31 cellular contexts compared by ENCODE assay signal in genomic region chr7:23369695-23370404, GRCh38.
DNase-seq lines count a peak whose midpoint lies in the region; ATAC-seq, FAIRE-seq and TF ChIP-seq lines count a peak whose summit lies in the region.
"Had no signal": no experiment of that assay in that cellular context is flagged by ENCODE, and none has a peak within 500 bp of the region (broad histone marks: within the 10 kb centered on the region; RNA-seq: fewer than 3 reads in every experiment).

No MANE protein-coding gene starts in this region.

- intact Hi-C loops in vagina (cut with DNase I) = no loop called here
- intact Hi-C loops in activated CD4-positive, alpha-beta memory T cell treated with anti-CD3 and anti-CD28 coated beads for 36 hours (cut with micrococcal nuclease) = no loop called here

- POLR2A ChIA-PET in activated CD4-positive, alpha-beta memory T cell treated with anti-CD3 and anti-CD28 coated beads for 36 hours (lab: Charles Lee) = no interaction called here

- no peak for TF ChIP-seq CTCF in vagina (IDR thresholded peaks at IDR 0.05)

- H3K27ac ChIP-seq in Karpas-422 (ENCODE audit: low read length) (peak overlapping the region; percentile 92), small intestine (ENCODE audit: low read depth in 1 of 2, low read length in 1 of 2) (no peak overlapping the region), vagina (no peak overlapping the region)
- H3K27ac ChIP-seq: 22Rv1, colonic mucosa, heart left ventricle, lower lobe of right lung, SK-N-MC, transverse colon had no signal

- WGBS in small intestine, 3 donors = 23 to 62% (median 39%) methylated on average over 5 of the region's 5 CpGs

- TF ChIP-seq POLR2A in erythroblast (IDR thresholded peaks at IDR 0.05; ENCODE audit: low read length) = no peak
- TF ChIP-seq POLR2A in vagina (IDR thresholded peaks at IDR 0.05) = no peak

- H3K4me3 ChIP-seq in Karpas-422 (ENCODE audit: low read length) (peak overlapping the region; percentile 3; the same call in 1 of the 2 replicates), small intestine (ENCODE audit: low read depth in 1 of 2, low read length in 2 of 2) (no peak overlapping the region), vagina (no peak overlapping the region)
- H3K4me3 ChIP-seq: colonic mucosa, heart left ventricle, lower lobe of right lung, SK-N-MC, transverse colon had no signal

- H3K27me3 Mint-ChIP-seq in T-helper 2 cell treated with Interferon-gamma antibody and Interleukin-4, amounts not matched to agents 5 μg/mL and 100 μg/mL, for 36 hours (ENCODE audit: low read depth) = no peaks in the 10 kb centered on the region
- H3K27me3 Mint-ChIP-seq in activated CD4-positive, alpha-beta memory T cell treated with anti-CD3 and anti-CD28 coated beads for 36 hours = peaks cover 16% of the 10 kb centered on the region
- H3K27me3 Mint-ChIP-seq: activated naive CD8-positive, alpha-beta T cell treated with anti-CD3 and anti-CD28 coated beads for 36 hours had no signal

- H3K4me1 ChIP-seq in Karpas-422 (ENCODE audit: low read length) (peaks cover 69% of the 10 kb centered on the region), small intestine (ENCODE audit: control insufficient read depth in 2 of 2, insufficient read depth in 1 of 2, low read depth in 1 of 2, low read length in 1 of 2) (no peaks in the 10 kb centered on the region), vagina (no peaks in the 10 kb centered on the region)
- H3K4me1 ChIP-seq: colonic mucosa, lower lobe of right lung, transverse colon had no signal

- no peak for ATAC-seq in HG03442 (IDR thresholded peaks at IDR 0.05; ENCODE audit: unreplicated experiment)
- ATAC-seq: effector memory CD8-positive, alpha-beta T cell; heart left ventricle; lower lobe of right lung; natural killer cell treated with Interleukin-12 subunit alpha and Interleukin-12 subunit beta and Interleukin-15 and Interleukin-18, amount 100 ng/mL, for 72 hours had no signal

- DNase-seq in T-helper 2 cell treated with Interferon-gamma antibody and Interleukin-4, amounts not matched to agents 5 μg/mL and 100 μg/mL, for 36 hours (ENCODE audit: low spot score) = no peak
- DNase-seq in T-helper 2 cell = no peak
- DNase-seq in Karpas-422 = no peak
- DNase-seq in erythroblast (lab: John Stamatoyannopoulos, UW) = peak; percentile 27 to 70
- DNase-seq in small intestine = peak; percentile 56
- no peak for DNase-seq in vagina (ENCODE audit: extremely low spot score in 2 of 2)
- no peak for DNase-seq in activated CD4-positive, alpha-beta memory T cell treated with anti-CD3 and anti-CD28 coated beads for 36 hours
- DNase-seq: activated naive CD8-positive, alpha-beta T cell treated with anti-CD3 and anti-CD28 coated beads for 36 hours; aorta; colonic mucosa; DMS79; effector memory CD8-positive, alpha-beta T cell; GDM1; HCEC 1CT; heart left ventricle; IMR-90; lower lobe of right lung; NCI-H1092; NCI-H1694; NCI-H446 treated with DMSO at 0.1 percent for 48 hours; NCI-H774; RPMI8226; stimulated activated CD4-positive, alpha-beta T cell treated with anti-CD3 and anti-CD28 coated beads, Interleukin-15, amount 100 ng/mL, for 24 hours; stimulated activated CD4-positive, alpha-beta T cell treated with anti-CD3 and anti-CD28 coated beads, Interleukin-4, amount 100 ng/mL, for 4 hours; transverse colon had no signal

- CTCF ChIA-PET in activated CD4-positive, alpha-beta memory T cell treated with anti-CD3 and anti-CD28 coated beads for 36 hours (lab: Charles Lee) = interaction anchor here (4.9 kb wide), 1 partner anchor 12 kb away, joined by 27 read pairs; no protein-coding TSS in a partner anchor

- H3K9me3 ChIP-seq in Karpas-422 (ENCODE audit: low read length) (no peaks in the 10 kb centered on the region), small intestine (ENCODE audit: control insufficient read depth, low read depth) (no peaks in the 10 kb centered on the region), vagina (no peaks in the 10 kb centered on the region)
- H3K9me3 ChIP-seq: colonic mucosa, heart left ventricle, lower lobe of right lung, transverse colon had no signal

- H3K4me2 ChIP-seq in Karpas-422 (ENCODE audit: low read depth, low read length, poor library complexity, severe bottlenecking) = peak overlapping the region; percentile 33

- H3K9me3 Mint-ChIP-seq in T-helper 2 cell treated with Interferon-gamma antibody and Interleukin-4, amounts not matched to agents 5 μg/mL and 100 μg/mL, for 36 hours = no peaks in the 10 kb centered on the region
- no peaks in the 10 kb centered on the region for H3K9me3 Mint-ChIP-seq in activated CD4-positive, alpha-beta memory T cell treated with anti-CD3 and anti-CD28 coated beads for 36 hours
- H3K9me3 Mint-ChIP-seq: CD14-positive monocyte; effector memory CD8-positive, alpha-beta T cell; natural killer cell treated with Interleukin-12 subunit alpha and Interleukin-12 subunit beta and Interleukin-15 and Interleukin-18, amount 100 ng/mL, for 72 hours; T-helper 1 cell treated with Interleukin-12 subunit alpha and Interleukin-12 subunit beta and Interleukin-4 antibody, amounts not matched to agents 30 μg/mL and 1 μg/mL, for 36 hours had no signal

- H2AFZ ChIP-seq in Karpas-422 (ENCODE audit: low read length) = no peak overlapping the region

- peak overlapping the region; percentile 2 for H3K27ac Mint-ChIP-seq in T-helper 2 cell treated with Interferon-gamma antibody and Interleukin-4, amounts not matched to agents 5 μg/mL and 100 μg/mL, for 36 hours
- H3K27ac Mint-ChIP-seq in activated CD4-positive, alpha-beta memory T cell treated with anti-CD3 and anti-CD28 coated beads for 36 hours = no peak overlapping the region
- H3K27ac Mint-ChIP-seq: CD14-positive monocyte; natural killer cell treated with Interleukin-12 subunit alpha and Interleukin-12 subunit beta and Interleukin-15 and Interleukin-18, amount 100 ng/mL, for 72 hours; T-helper 1 cell treated with Interleukin-12 subunit alpha and Interleukin-12 subunit beta and Interleukin-4 antibody, amounts not matched to agents 30 μg/mL and 1 μg/mL, for 36 hours had no signal

- H3K27me3 ChIP-seq in Karpas-422 (ENCODE audit: low read length) = no peaks in the 10 kb centered on the region
- H3K27me3 ChIP-seq in small intestine (ENCODE audit: control insufficient read depth in 2 of 2, insufficient read depth in 2 of 2, low read length in 2 of 2) = no peaks in the 10 kb centered on the region
- no peaks in the 10 kb centered on the region for H3K27me3 ChIP-seq in vagina
- H3K27me3 ChIP-seq: colonic mucosa, heart left ventricle, transverse colon had no signal

- no peaks in the 10 kb centered on the region for H4K20me1 ChIP-seq in Karpas-422 (ENCODE audit: insufficient read depth, low read depth, low read length)

- H3K4me3 Mint-ChIP-seq in T-helper 2 cell treated with Interferon-gamma antibody and Interleukin-4, amounts not matched to agents 5 μg/mL and 100 μg/mL, for 36 hours = no peak overlapping the region
- no peak overlapping the region for H3K4me3 Mint-ChIP-seq in activated CD4-positive, alpha-beta memory T cell treated with anti-CD3 and anti-CD28 coated beads for 36 hours
- H3K4me3 Mint-ChIP-seq: activated naive CD8-positive, alpha-beta T cell treated with anti-CD3 and anti-CD28 coated beads for 36 hours; CD14-positive monocyte; effector memory CD8-positive, alpha-beta T cell; natural killer cell treated with Interleukin-12 subunit alpha and Interleukin-12 subunit beta and Interleukin-15 and Interleukin-18, amount 100 ng/mL, for 72 hours; T-helper 1 cell treated with Interleukin-12 subunit alpha and Interleukin-12 subunit beta and Interleukin-4 antibody, amounts not matched to agents 30 μg/mL and 1 μg/mL, for 36 hours had no signal

- FAIRE-seq in small intestine (lab: Jason Lieb, UNC) = no peak

- H3K9ac ChIP-seq in Karpas-422 (ENCODE audit: low read length) = peak overlapping the region; percentile 2; the same call in 1 of the 2 replicates

- peaks cover 58% of the 10 kb centered on the region for H3K4me1 Mint-ChIP-seq in T-helper 2 cell treated with Interferon-gamma antibody and Interleukin-4, amounts not matched to agents 5 μg/mL and 100 μg/mL, for 36 hours (ENCODE audit: low read depth)
- H3K4me1 Mint-ChIP-seq in activated CD4-positive, alpha-beta memory T cell treated with anti-CD3 and anti-CD28 coated beads for 36 hours (ENCODE audit: low read depth) = peaks cover 36% of the 10 kb centered on the region

- peaks cover 99% of the 10 kb centered on the region for H3K79me2 ChIP-seq in Karpas-422 (ENCODE audit: low read length)

- no peaks in the 10 kb centered on the region for H3K9me2 ChIP-seq in Karpas-422 (replicated peaks; ENCODE audit: insufficient read depth, low read length)

- H3K36me3 ChIP-seq in Karpas-422 (ENCODE audit: insufficient read depth, low read length) (peaks cover 22% of the 10 kb centered on the region; the same call in 1 of the 2 replicates), small intestine (ENCODE audit: control insufficient read depth in 2 of 2, insufficient read depth in 2 of 2, low read length in 2 of 2) (no peaks in the 10 kb centered on the region), vagina (no peaks in the 10 kb centered on the region)
- H3K36me3 ChIP-seq: colonic mucosa, heart left ventricle, lower lobe of right lung, transverse colon had no signal

- H3K36me3 Mint-ChIP-seq in T-helper 2 cell treated with Interferon-gamma antibody and Interleukin-4, amounts not matched to agents 5 μg/mL and 100 μg/mL, for 36 hours (ENCODE audit: low read depth) = peaks cover 12% of the 10 kb centered on the region
- no peaks in the 10 kb centered on the region for H3K36me3 Mint-ChIP-seq in activated CD4-positive, alpha-beta memory T cell treated with anti-CD3 and anti-CD28 coated beads for 36 hours
- H3K36me3 Mint-ChIP-seq: CD14-positive monocyte; natural killer cell treated with Interleukin-12 subunit alpha and Interleukin-12 subunit beta and Interleukin-15 and Interleukin-18, amount 100 ng/mL, for 72 hours had no signal

Comparison
In these comparisons a context has a peak if more than half of its experiments do, and no peak if none do; other contexts are left out.
1. DNase-seq: peak in erythroblast (2 of 2) and small intestine (single experiment); none in T-helper 2 cell treated with Interferon-gamma antibody and Interleukin-4, amounts not matched to agents 5 μg/mL and 100 μg/mL, for 36 hours (single experiment), T-helper 2 cell (0 of 5), Karpas-422 (single experiment), vagina (0 of 2) and activated CD4-positive, alpha-beta memory T cell treated with anti-CD3 and anti-CD28 coated beads for 36 hours (single experiment).